ENCODE assay signal across 8 cellular contexts in genomic region chr12:54294152-54294913, GRCh38. TPM values are rescaled to one million over a fixed set of nuclear protein-coding genes. Genes with fewer than 3 reads are reported as not detected.
DNase-seq lines count a peak whose midpoint lies in the region; ATAC-seq and TF ChIP-seq lines count a peak whose summit lies in the region.

No MANE protein-coding gene starts in this region.

- peak; percentile 22 for DNase-seq in HFFc6
- peak; percentile 57 for DNase-seq in SK-N-DZ (ENCODE audit: low spot score)
- DNase-seq in amygdala (lab: John Stamatoyannopoulos, UW): peak in 46 of 56 donors; percentile 5 to 82 (median 42)
- DNase-seq in hepatic stellate cell (ENCODE audit: low spot score): peak; percentile 64
- no peak for DNase-seq in smooth muscle cell (lab: John Stamatoyannopoulos, UW; ENCODE audit: unreplicated experiment)
- no peak for DNase-seq in GOT3 (lab: John Stamatoyannopoulos, UW)

- H3K27ac Mint-ChIP-seq in HFFc6: no peak overlapping the region

- no peaks in the 10 kb centered on the region for H3K36me3 Mint-ChIP-seq in HFFc6 (ENCODE audit: low read depth)

- no peak overlapping the region for H3K4me3 Mint-ChIP-seq in HFFc6

- no peaks in the 10 kb centered on the region for H3K79me2 ChIP-seq in DOHH2 (ENCODE audit: control insufficient read depth, low read length)
- no peaks in the 10 kb centered on the region for H3K79me2 ChIP-seq in smooth muscle cell (ENCODE audit: low read depth)

- H2AFZ ChIP-seq in smooth muscle cell (ENCODE audit: low read depth): no peak overlapping the region

- H3K9ac ChIP-seq in smooth muscle cell (ENCODE audit: low read depth): no peak overlapping the region

- peaks cover 12% of the 10 kb centered on the region for H3K27me3 Mint-ChIP-seq in HFFc6 (ENCODE audit: insufficient read depth)

- H3K9me3 ChIP-seq in DOHH2 (ENCODE audit: control insufficient read depth, insufficient read depth, low read length): no peaks in the 10 kb centered on the region
- no peaks in the 10 kb centered on the region for H3K9me3 ChIP-seq in smooth muscle cell (replicated peaks; ENCODE audit: low read depth)

- H3K36me3 ChIP-seq in DOHH2 (ENCODE audit: control insufficient read depth, low read length) (no peaks in the 10 kb centered on the region), smooth muscle cell (ENCODE audit: low read depth) (no peaks in the 10 kb centered on the region)

- H3F3A ChIP-seq in DOHH2 (ENCODE audit: control insufficient read depth, insufficient read depth): peaks cover 8% of the 10 kb centered on the region
- H3F3A ChIP-seq in smooth muscle cell (ENCODE audit: low read depth): peaks cover 3% of the 10 kb centered on the region

- 78% methylated on average over 9 of the region's 9 CpGs for WGBS in smooth muscle cell (ENCODE audit: low lambda C conversion rate)

- H4K20me1 ChIP-seq in DOHH2 (ENCODE audit: control insufficient read depth, insufficient read depth, low read depth, low read length) (no peaks in the 10 kb centered on the region), smooth muscle cell (ENCODE audit: low read depth) (no peaks in the 10 kb centered on the region)

- peaks cover 3% of the 10 kb centered on the region; the same call in 1 of the 2 replicates for H3K4me1 Mint-ChIP-seq in HFFc6 (ENCODE audit: low read depth)

- H3K4me3 ChIP-seq in DOHH2 (ENCODE audit: low read length) (no peak overlapping the region), smooth muscle cell (no peak overlapping the region)

- H3K9me2 ChIP-seq in DOHH2 (replicated peaks; ENCODE audit: control insufficient read depth, low read length): no peaks in the 10 kb centered on the region

- ATAC-seq in GM18873 (IDR thresholded peaks at IDR 0.05; ENCODE audit: low FRiP score, unreplicated experiment): no peak

- no peaks in the 10 kb centered on the region for H3K9me3 Mint-ChIP-seq in HFFc6

- H3K4me1 ChIP-seq in DOHH2 (ENCODE audit: control insufficient read depth, low read length) (peaks cover 6% of the 10 kb centered on the region), smooth muscle cell (ENCODE audit: low read depth) (no peaks in the 10 kb centered on the region)

- TF ChIP-seq CTCF in DOHH2 (IDR thresholded peaks at IDR 0.05; ENCODE audit: low read depth, low read length, poor library complexity, severe bottlenecking): peak; percentile 92
- peak; percentile 89 for TF ChIP-seq CTCF in HFFc6 (IDR thresholded peaks at IDR 0.05)
- TF ChIP-seq CTCF in smooth muscle cell (IDR thresholded peaks at IDR 0.05; ENCODE audit: borderline replicate concordance, insufficient read depth, poor library complexity, severe bottlenecking): peak; percentile 61

- peaks cover 12% of the 10 kb centered on the region for H3K27me3 ChIP-seq in DOHH2 (ENCODE audit: control insufficient read depth, low read length)
- no peaks in the 10 kb centered on the region for H3K27me3 ChIP-seq in smooth muscle cell (ENCODE audit: low read depth)

- H3K27ac ChIP-seq in DOHH2 (ENCODE audit: low read depth, low read length): no peak overlapping the region
- no peak overlapping the region for H3K27ac ChIP-seq in smooth muscle cell (ENCODE audit: low read depth)

- H3K4me2 ChIP-seq in DOHH2 (ENCODE audit: low read length): no peak overlapping the region
- no peak overlapping the region for H3K4me2 ChIP-seq in smooth muscle cell

RNA-seq across cellular contexts. Expression of gene NFE2, which starts 6.5 kb away (rescaled TPM):
- total RNA-seq in HFFc6 (2021; fragmentation: NEBNext Ultra II Directional; extraction: Animal tissue kit (Norgen Biotek cat#: 25700)): under 1 TPM; 0.21 to 0.59 (median 0.32) TPM
- polyA plus RNA-seq in SK-N-DZ (2014; cell fraction: cytosol; rRNA removed): 0.15 and 0.51 TPM in 2 replicates
- polyA plus RNA-seq in SK-N-DZ (2014; cell fraction: nucleus; rRNA removed): 0.47 TPM in 1 of 2 replicates, not detected in the other
- 0.13 TPM in 1 of 2 replicates, not detected in the other for total RNA-seq in smooth muscle cell
- polyA plus RNA-seq in smooth muscle cell: 0.24 and 1.9 TPM in 2 replicates

RNA-seq across cellular contexts. Expression of gene HNRNPA1, which starts 13.8 kb away (rescaled TPM):
- 1,000 to 10,000 TPM in 3 of 6 experiments, 100 to 1,000 TPM in 3; 768 to 1,141 (median 1,018) TPM for total RNA-seq in HFFc6 (2021; fragmentation: NEBNext Ultra II Directional; extraction: Animal tissue kit (Norgen Biotek cat#: 25700))
- 1,254 and 1,728 TPM in 2 replicates for polyA plus RNA-seq in SK-N-DZ (2014; cell fraction: cytosol; rRNA removed)
- 616 and 1,253 TPM in 2 replicates for polyA plus RNA-seq in SK-N-DZ (2014; cell fraction: nucleus; rRNA removed)
- total RNA-seq in smooth muscle cell: 378 and 483 TPM in 2 replicates
- polyA plus RNA-seq in smooth muscle cell: 440 and 451 TPM in 2 replicates

RNA-seq across cellular contexts. Expression of gene CBX5, which starts 14.4 kb away (rescaled TPM):
- 100 to 1,000 TPM in 4 of 6 experiments, 10 to 100 TPM in 2; 76.8 to 128 (median 117) TPM for total RNA-seq in HFFc6 (2021; fragmentation: NEBNext Ultra II Directional; extraction: Animal tissue kit (Norgen Biotek cat#: 25700))
- 64.8 and 65.8 TPM in 2 replicates for polyA plus RNA-seq in SK-N-DZ (2014; cell fraction: cytosol; rRNA removed)
- polyA plus RNA-seq in SK-N-DZ (2014; cell fraction: nucleus; rRNA removed): 27.8 and 50.7 TPM in 2 replicates
- total RNA-seq in smooth muscle cell: 58.9 and 67.4 TPM in 2 replicates
- polyA plus RNA-seq in smooth muscle cell: 25.0 and 26.1 TPM in 2 replicates

RNA-seq across cellular contexts. Expression of gene COPZ1, which starts 30.6 kb away (rescaled TPM):
- 100 to 1,000 TPM; 178 to 225 (median 200) TPM for total RNA-seq in HFFc6 (2021; fragmentation: NEBNext Ultra II Directional; extraction: Animal tissue kit (Norgen Biotek cat#: 25700))
- polyA plus RNA-seq in SK-N-DZ (2014; cell fraction: cytosol; rRNA removed): 181 and 301 TPM in 2 replicates
- polyA plus RNA-seq in SK-N-DZ (2014; cell fraction: nucleus; rRNA removed): 131 and 141 TPM in 2 replicates
- total RNA-seq in smooth muscle cell: 147 and 163 TPM in 2 replicates
- 214 and 219 TPM in 2 replicates for polyA plus RNA-seq in smooth muscle cell

Comparison
In these comparisons a context has a peak if more than half of its experiments do, and no peak if none do; other contexts are left out.
1. DNase-seq: peak in HFFc6 (single experiment), SK-N-DZ (single experiment), amygdala (46 of 56) and hepatic stellate cell (single experiment); none in smooth muscle cell (single experiment) and GOT3 (single experiment).
2. Peak in every context shown above with its lines, with median percentiles within 50 percentile points of each other: CTCF ChIP-seq.